In genomic region chr5:124752854-124753720, GRCh38 we compare ENCODE assay signal across 21 cellular contexts. TPM values are rescaled to one million over a fixed set of nuclear protein-coding genes. Genes with fewer than 3 reads are reported as not detected.
"Had no signal": no experiment of that assay in that cellular context is flagged by ENCODE, and none has a peak within 500 bp of the region (broad histone marks: within the 10 kb centered on the region; RNA-seq: fewer than 3 reads in every experiment).

No MANE protein-coding gene starts in this region.

- H3K4me1 Mint-ChIP-seq: activated CD4-positive, alpha-beta memory T cell treated with anti-CD3 and anti-CD28 coated beads, Interleukin-2, amount 10 ng/mL, durations not matched to agents 7 days and 5 days; activated CD8-positive, alpha-beta memory T cell treated with anti-CD3 and anti-CD28 coated beads, Interleukin-2, amount 10 ng/mL, durations not matched to agents 7 days and 5 days had no signal

- H3K9me3 Mint-ChIP-seq: activated B cell treated with CpG ODN at 0.5 μM for 24 hours, nephron progenitor cell had no signal

- H3K36me3 ChIP-seq: lower lobe of right lung, spleen had no signal

- H3K4me3 ChIP-seq: lower lobe of right lung, spleen had no signal

- H3K36me3 Mint-ChIP-seq: activated CD8-positive, alpha-beta memory T cell treated with anti-CD3 and anti-CD28 coated beads, Interleukin-2, amount 10 ng/mL, durations not matched to agents 7 days and 5 days; activated naive CD8-positive, alpha-beta T cell treated with anti-CD3 and anti-CD28 coated beads, Interleukin-2, amount 10 ng/mL, durations not matched to agents 7 days and 5 days; stimulated activated naive B cell treated with anti-CD40 and anti-IgM and Interleukin-4, amounts not matched to agents 10 μg/mL and 1 μg/mL and 100 μg/mL, for 72 hours had no signal

- H3K4me1 ChIP-seq: lower lobe of right lung had no signal

- H3K4me3 Mint-ChIP-seq: activated B cell treated with CpG ODN at 0.5 μM for 24 hours; activated CD4-positive, alpha-beta memory T cell treated with anti-CD3 and anti-CD28 coated beads, Interleukin-2, amount 10 ng/mL, durations not matched to agents 7 days and 5 days; activated CD8-positive, alpha-beta memory T cell treated with anti-CD3 and anti-CD28 coated beads, Interleukin-2, amount 10 ng/mL, durations not matched to agents 7 days and 5 days; activated naive CD8-positive, alpha-beta T cell treated with anti-CD3 and anti-CD28 coated beads, Interleukin-2, amount 10 ng/mL, durations not matched to agents 7 days and 5 days; nephron progenitor cell; stimulated activated naive B cell treated with anti-CD40 and anti-IgM and Interleukin-4, amounts not matched to agents 10 μg/mL and 1 μg/mL and 100 μg/mL, for 72 hours had no signal

- FAIRE-seq: colon, TTC549 had no signal

- H3K27ac ChIP-seq: lower lobe of right lung, spleen had no signal

- DNase-seq: activated B cell treated with CpG ODN at 0.5 μM for 24 hours; activated CD4-positive, alpha-beta memory T cell treated with anti-CD3 and anti-CD28 coated beads, Interleukin-2, amount 10 ng/mL, durations not matched to agents 7 days and 5 days; activated CD4-positive, alpha-beta T cell treated with anti-CD3 and anti-CD28 coated beads for 4 hours; activated CD8-positive, alpha-beta memory T cell treated with anti-CD3 and anti-CD28 coated beads, Interleukin-2, amount 10 ng/mL, durations not matched to agents 7 days and 5 days; activated naive CD8-positive, alpha-beta T cell treated with anti-CD3 and anti-CD28 coated beads, Interleukin-2, amount 10 ng/mL, durations not matched to agents 7 days and 5 days; amygdala; caudate nucleus; erythroblast; foreskin melanocyte; glutamatergic neuron; hippocampal formation; islet precursor cell; lower lobe of right lung; midbrain; nephron progenitor cell; retina; spleen; stimulated activated naive B cell treated with anti-CD40 and anti-IgM and Interleukin-4, amounts not matched to agents 10 μg/mL and 1 μg/mL and 100 μg/mL, for 72 hours; T-helper 2 cell had no signal

- H3K27me3 Mint-ChIP-seq: activated B cell treated with CpG ODN at 0.5 μM for 24 hours; stimulated activated naive B cell treated with anti-CD40 and anti-IgM and Interleukin-4, amounts not matched to agents 10 μg/mL and 1 μg/mL and 100 μg/mL, for 72 hours had no signal

- ATAC-seq: activated CD8-positive, alpha-beta memory T cell treated with anti-CD3 and anti-CD28 coated beads, Interleukin-2, amount 10 ng/mL, durations not matched to agents 7 days and 5 days; lower lobe of right lung; stimulated activated naive B cell treated with anti-CD40 and anti-IgM and Interleukin-4, amounts not matched to agents 10 μg/mL and 1 μg/mL and 100 μg/mL, for 72 hours had no signal

- H3K27ac Mint-ChIP-seq: activated B cell treated with CpG ODN at 0.5 μM for 24 hours; activated CD4-positive, alpha-beta memory T cell treated with anti-CD3 and anti-CD28 coated beads, Interleukin-2, amount 10 ng/mL, durations not matched to agents 7 days and 5 days; activated CD8-positive, alpha-beta memory T cell treated with anti-CD3 and anti-CD28 coated beads, Interleukin-2, amount 10 ng/mL, durations not matched to agents 7 days and 5 days; activated naive CD8-positive, alpha-beta T cell treated with anti-CD3 and anti-CD28 coated beads, Interleukin-2, amount 10 ng/mL, durations not matched to agents 7 days and 5 days; nephron progenitor cell; stimulated activated naive B cell treated with anti-CD40 and anti-IgM and Interleukin-4, amounts not matched to agents 10 μg/mL and 1 μg/mL and 100 μg/mL, for 72 hours had no signal

- H3K9me3 ChIP-seq: lower lobe of right lung, spleen had no signal

RNA-seq across cellular contexts. Expression of gene ZNF608, which starts 6.6 kb away (rescaled TPM):
- total RNA-seq: activated CD4-positive, alpha-beta memory T cell treated with anti-CD3 and anti-CD28 coated beads, Interleukin-2, amount 10 ng/mL, durations not matched to agents 7 days and 5 days; activated CD8-positive, alpha-beta memory T cell treated with anti-CD3 and anti-CD28 coated beads, Interleukin-2, amount 10 ng/mL, durations not matched to agents 7 days and 5 days; activated naive CD8-positive, alpha-beta T cell treated with anti-CD3 and anti-CD28 coated beads, Interleukin-2, amount 10 ng/mL, durations not matched to agents 7 days and 5 days had no signal
